ENCODE assay signal across 1 cellular context in genomic region chr11:18771266-18772035, GRCh38.
TF ChIP-seq lines count a peak whose summit lies in the region.

No MANE protein-coding gene starts in this region.

TF ChIP-seq in GM12878, 131 proteins besides CTCF, POLR2A, EP300 and RAD21:
- no peak for TF ChIP-seq RCOR1 (conservative IDR thresholded peaks at IDR 0.05; ENCODE audit: low read depth, low read length)
- peak; percentile 29 for TF ChIP-seq USF1 (IDR thresholded peaks at IDR 0.05; ENCODE audit: borderline replicate concordance, extremely low read length, insufficient read depth, low read depth, low read length)
- no peak for TF ChIP-seq SP1 (IDR thresholded peaks at IDR 0.05; ENCODE audit: low read depth, low read length)
TF ChIP-seq in GM12878: peak in this region for 1.
